8 cellular contexts compared by ENCODE assay signal in genomic region chr5:35924950-35925722, GRCh38. TPM values are rescaled to one million over a fixed set of nuclear protein-coding genes. Genes with fewer than 3 reads are reported as not detected.
DNase-seq lines count a peak whose midpoint lies in the region; ATAC-seq and TF ChIP-seq lines count a peak whose summit lies in the region.

No MANE protein-coding gene starts in this region.

- peak; percentile 86 for ATAC-seq in activated CD8-positive, alpha-beta T cell treated with anti-CD3 and anti-CD28 coated beads for 36 hours

- peak overlapping the region; percentile 86 for H3K27ac Mint-ChIP-seq in activated CD8-positive, alpha-beta T cell treated with anti-CD3 and anti-CD28 coated beads for 36 hours

- TF ChIP-seq CTCF in GM06990 (IDR thresholded peaks at IDR 0.05; ENCODE audit: insufficient read depth, low read length, poor library complexity, severe bottlenecking), result peak; percentile 95
- peak; percentile 80 for TF ChIP-seq CTCF in HFF-Myc (IDR thresholded peaks at IDR 0.05; ENCODE audit: low read depth, low read length, missing control alignments)
- TF ChIP-seq CTCF in activated CD8-positive, alpha-beta T cell treated with anti-CD3 and anti-CD28 coated beads for 36 hours (IDR thresholded peaks at IDR 0.05), result peak; percentile 63

- no peak overlapping the region for H3K23ac ChIP-seq in mesendoderm (ENCODE audit: low read length)

- H3K4me2 ChIP-seq in mesendoderm (ENCODE audit: low read length), result no peak overlapping the region

- peak; percentile 84 for DNase-seq in GM06990 (ENCODE audit: extremely low read depth, insufficient read length)
- peak; percentile 40 for DNase-seq in HFF-Myc (ENCODE audit: extremely low read depth, low read depth)
- peak; percentile 38 for DNase-seq in NCI-H460 (ENCODE audit: extremely low read depth, low read depth)
- peak; percentile 90 for DNase-seq in activated CD8-positive, alpha-beta T cell treated with anti-CD3 and anti-CD28 coated beads for 36 hours
- peak; percentile 79 for DNase-seq in ecto neural progenitor cell (ENCODE audit: low spot score)
- DNase-seq in mesendoderm, result peak; percentile 78
- DNase-seq in stimulated activated CD8-positive, alpha-beta memory T cell treated with anti-CD3 and anti-CD28 coated beads, Interleukin-2, amount 100 ng/mL, for 48 hours (ENCODE audit: low read depth in 2 of 2), result peak; percentile 74 to 81
- DNase-seq in OCI-M2 (lab: John Stamatoyannopoulos, UW; ENCODE audit: unreplicated experiment), result no peak

- H2BK5ac ChIP-seq in mesendoderm (ENCODE audit: low read length), result no peak overlapping the region

- no peak overlapping the region for H4K8ac ChIP-seq in mesendoderm (ENCODE audit: low read depth, low read length)

- no peak overlapping the region for H4K5ac ChIP-seq in mesendoderm (ENCODE audit: low read length)

- H3K27me3 Mint-ChIP-seq in activated CD8-positive, alpha-beta T cell treated with anti-CD3 and anti-CD28 coated beads for 36 hours, result no peaks in the 10 kb centered on the region

- peaks cover 8% of the 10 kb centered on the region for H3K9me3 Mint-ChIP-seq in activated CD8-positive, alpha-beta T cell treated with anti-CD3 and anti-CD28 coated beads for 36 hours

- H3K36me3 ChIP-seq in GM06990 (ENCODE audit: control insufficient read depth, insufficient read depth, low read length) (no peaks in the 10 kb centered on the region), mesendoderm (ENCODE audit: control insufficient read depth, insufficient read depth, low read length) (no peaks in the 10 kb centered on the region)

- POLR2A ChIA-PET in activated CD8-positive, alpha-beta T cell treated with anti-CD3 and anti-CD28 coated beads for 36 hours (lab: Charles Lee), result interaction anchor here (0.6 to 10.3 kb wide), 17 partner anchors 20 to 314 kb away, joined by 3 to 168 read pairs (median 4); partner anchors contain the start of gene IL7R

- H3K27ac ChIP-seq in mesendoderm (ENCODE audit: low read depth, low read length), result no peak overlapping the region

- no peak overlapping the region for H2AK5ac ChIP-seq in mesendoderm (ENCODE audit: low read length)

- peak overlapping the region; percentile 34 for H3K56ac ChIP-seq in mesendoderm (ENCODE audit: low read length)

- H2BK15ac ChIP-seq in mesendoderm (replicated peaks; ENCODE audit: low read depth), result no peak overlapping the region

- H3K18ac ChIP-seq in mesendoderm (ENCODE audit: low read length), result no peak overlapping the region

- H3K4me1 ChIP-seq in mesendoderm (ENCODE audit: control insufficient read depth, low read depth, low read length), result no peaks in the 10 kb centered on the region

- intact Hi-C loops in activated CD8-positive, alpha-beta T cell treated with anti-CD3 and anti-CD28 coated beads for 36 hours (cut with micrococcal nuclease), result loop anchor here (1.0 to 5.0 kb wide), 5 partner anchors 20 to 838 kb away; partner anchors contain the start of genes IL7R and SPEF2

- WGBS in mesendoderm (ENCODE audit: extremely low coverage, insufficient coverage, low lambda C conversion rate), result 100% methylated on average over 1 of the region's 21 CpGs

- H3K4me3 ChIP-seq in GM06990 (replicated peaks; ENCODE audit: low read depth, low read length) (0 out of 2 replicates have a peak overlapping the region, but pooled peaks have one; percentile 11), HFF-Myc (replicated peaks; ENCODE audit: low read depth, low read length) (no peak overlapping the region), mesendoderm (ENCODE audit: low read length) (no peak overlapping the region)

- H3K9ac ChIP-seq in mesendoderm (ENCODE audit: low read length), result no peak overlapping the region

- peaks cover 43% of the 10 kb centered on the region for H3K4me1 Mint-ChIP-seq in activated CD8-positive, alpha-beta T cell treated with anti-CD3 and anti-CD28 coated beads for 36 hours (ENCODE audit: low read depth)

- no peaks in the 10 kb centered on the region for H3K79me2 ChIP-seq in mesendoderm (ENCODE audit: control insufficient read depth, insufficient read depth, low read length)

- H3K4ac ChIP-seq in mesendoderm (ENCODE audit: low read depth, low read length), result no peak overlapping the region

- H3K79me1 ChIP-seq in mesendoderm (ENCODE audit: low read length), result no peaks in the 10 kb centered on the region

- no peak overlapping the region for H2BK120ac ChIP-seq in mesendoderm (ENCODE audit: low read depth, low read length)

- peaks cover 2% of the 10 kb centered on the region for H3K36me3 Mint-ChIP-seq in activated CD8-positive, alpha-beta T cell treated with anti-CD3 and anti-CD28 coated beads for 36 hours (ENCODE audit: low read depth)

- CTCF ChIA-PET in activated CD8-positive, alpha-beta T cell treated with anti-CD3 and anti-CD28 coated beads for 36 hours (lab: Charles Lee), result interaction anchor here (0.5 to 9.1 kb wide), 46 partner anchors 11 to 836 kb away, joined by 3 to 151 read pairs (median 6); partner anchors contain the start of genes IL7R and SPEF2

- H3K27me3 ChIP-seq in GM06990 (replicated peaks; ENCODE audit: control insufficient read depth, insufficient read depth, low read length) (no peaks in the 10 kb centered on the region), mesendoderm (ENCODE audit: insufficient read depth, low read length, poor library complexity) (peaks cover 5% of the 10 kb centered on the region)

- H3K4me3 Mint-ChIP-seq in activated CD8-positive, alpha-beta T cell treated with anti-CD3 and anti-CD28 coated beads for 36 hours, result peak overlapping the region; percentile 69

RNA-seq across cellular contexts. Expression of gene CAPSL, which starts 13.3 kb away (rescaled TPM):
- not detected in 2 replicates for total RNA-seq in NCI-H460 (2014; rRNA removed; shearing (Covaris generic))
- not detected in 2 replicates for polyA plus RNA-seq in NCI-H460 (2014; cell fraction: nucleus; rRNA removed)
- total RNA-seq in activated CD8-positive, alpha-beta T cell treated with anti-CD3 and anti-CD28 coated beads for 36 hours, result under 1 TPM; 0.43 to 0.56 TPM
- polyA plus RNA-seq in mesendoderm (2013, experiment 1 of 2), result 0.04 TPM
- not detected for polyA plus RNA-seq in mesendoderm (2013, experiment 2 of 2)
